11 cellular contexts compared by ENCODE assay signal in genomic region chr3:100891033-100891432, GRCh38.
A peak's percentile ranks its signal among the peaks of the same experiment; 100 is the strongest.
DNase-seq lines count a peak whose midpoint lies in the region; ATAC-seq and TF ChIP-seq lines count a peak whose summit lies in the region.
"Had no signal": no experiment of that assay in that cellular context is flagged by ENCODE, and none has a peak within 500 bp of the region (broad histone marks: within the 10 kb centered on the region; RNA-seq: fewer than 3 reads in every experiment).

No MANE protein-coding gene starts in this region.

- no peaks in the 10 kb centered on the region for H3K27me3 ChIP-seq in endodermal cell (ENCODE audit: control insufficient read depth, insufficient read depth, low read length, poor library complexity, severe bottlenecking)
- H3K27me3 ChIP-seq: upper lobe of left lung had no signal

- no peak overlapping the region for H3K9ac ChIP-seq in endodermal cell (ENCODE audit: extremely low read depth, low read length, poor library complexity, severe bottlenecking)

- H3K36me3 Mint-ChIP-seq in endodermal cell (ENCODE audit: low read depth), result no peaks in the 10 kb centered on the region
- H3K36me3 Mint-ChIP-seq in activated CD8-positive, alpha-beta memory T cell treated with anti-CD3 and anti-CD28 coated beads, Interleukin-2, amount 10 ng/mL, durations not matched to agents 7 days and 5 days, result no peaks in the 10 kb centered on the region
- no peaks in the 10 kb centered on the region for H3K36me3 Mint-ChIP-seq in activated CD4-positive, alpha-beta T cell treated with anti-CD3 and anti-CD28 coated beads, Interleukin-2, amount 10 ng/mL, durations not matched to agents 24 days and 14 days (ENCODE audit: low read depth)

- no peak overlapping the region for H3K27ac Mint-ChIP-seq in endodermal cell
- no peak overlapping the region for H3K27ac Mint-ChIP-seq in activated CD8-positive, alpha-beta memory T cell treated with anti-CD3 and anti-CD28 coated beads, Interleukin-2, amount 10 ng/mL, durations not matched to agents 7 days and 5 days
- no peak overlapping the region for H3K27ac Mint-ChIP-seq in activated CD4-positive, alpha-beta T cell treated with anti-CD3 and anti-CD28 coated beads, Interleukin-2, amount 10 ng/mL, durations not matched to agents 24 days and 14 days

- no peak overlapping the region for H3K4me3 Mint-ChIP-seq in endodermal cell
- H3K4me3 Mint-ChIP-seq in activated CD8-positive, alpha-beta memory T cell treated with anti-CD3 and anti-CD28 coated beads, Interleukin-2, amount 10 ng/mL, durations not matched to agents 7 days and 5 days, result no peak overlapping the region
- no peak overlapping the region for H3K4me3 Mint-ChIP-seq in activated CD4-positive, alpha-beta T cell treated with anti-CD3 and anti-CD28 coated beads, Interleukin-2, amount 10 ng/mL, durations not matched to agents 24 days and 14 days

- H3K9me3 Mint-ChIP-seq in endodermal cell, result no peaks in the 10 kb centered on the region
- H3K9me3 Mint-ChIP-seq in activated CD8-positive, alpha-beta memory T cell treated with anti-CD3 and anti-CD28 coated beads, Interleukin-2, amount 10 ng/mL, durations not matched to agents 7 days and 5 days (ENCODE audit: low read depth), result no peaks in the 10 kb centered on the region
- no peaks in the 10 kb centered on the region for H3K9me3 Mint-ChIP-seq in activated CD4-positive, alpha-beta T cell treated with anti-CD3 and anti-CD28 coated beads, Interleukin-2, amount 10 ng/mL, durations not matched to agents 24 days and 14 days

- DNase-seq in SIG-M5 treated with dmso at 0.1 percent for 504 hours (lab: John Stamatoyannopoulos, UW; ENCODE audit: unreplicated experiment) (peak; percentile 33), SIG-M5 (lab: John Stamatoyannopoulos, UW) (no peak), OCI-M1 (lab: John Stamatoyannopoulos, UW) (peak; percentile 84), endodermal cell (no peak), renal cortical epithelial cell (ENCODE audit: low read depth) (peak; percentile 51), amygdala (lab: John Stamatoyannopoulos, UW) (no peak)
- DNase-seq in activated CD8-positive, alpha-beta memory T cell treated with anti-CD3 and anti-CD28 coated beads, Interleukin-2, amount 10 ng/mL, durations not matched to agents 7 days and 5 days, result no peak
- no peak for DNase-seq in activated CD4-positive, alpha-beta T cell treated with anti-CD3 and anti-CD28 coated beads, Interleukin-2, amount 10 ng/mL, durations not matched to agents 24 days and 14 days
- DNase-seq: cerebellar nuclear complex, NCI-H1417 treated with DMSO at 0.1 percent for 48 hours, upper lobe of left lung had no signal

- no peak for ATAC-seq in activated CD8-positive, alpha-beta memory T cell treated with anti-CD3 and anti-CD28 coated beads, Interleukin-2, amount 10 ng/mL, durations not matched to agents 7 days and 5 days

- TF ChIP-seq CTCF in endodermal cell (conservative IDR thresholded peaks at IDR 0.05), result peak; percentile 55

- H3K4me1 ChIP-seq in endodermal cell (ENCODE audit: control insufficient read depth, insufficient read depth, low read length), result no peaks in the 10 kb centered on the region

- 95% methylated on average over 2 of the region's 2 CpGs; no CpG with 5 or more reads in 1 of the 2 experiments for WGBS in endodermal cell (ENCODE audit: insufficient coverage in 1 of 2, insufficient read length in 1 of 2), 2 experiments

- H3K27me3 Mint-ChIP-seq in endodermal cell (ENCODE audit: insufficient read depth), result peaks cover 4% of the 10 kb centered on the region
- peaks cover 14% of the 10 kb centered on the region for H3K27me3 Mint-ChIP-seq in activated CD8-positive, alpha-beta memory T cell treated with anti-CD3 and anti-CD28 coated beads, Interleukin-2, amount 10 ng/mL, durations not matched to agents 7 days and 5 days
- H3K27me3 Mint-ChIP-seq in activated CD4-positive, alpha-beta T cell treated with anti-CD3 and anti-CD28 coated beads, Interleukin-2, amount 10 ng/mL, durations not matched to agents 24 days and 14 days, result peaks cover 12% of the 10 kb centered on the region

- CTCF ChIA-PET in activated CD8-positive, alpha-beta memory T cell treated with anti-CD3 and anti-CD28 coated beads, Interleukin-2, amount 10 ng/mL, durations not matched to agents 7 days and 5 days (lab: Charles Lee), result no interaction called here

- no peak overlapping the region for H3K4me3 ChIP-seq in endodermal cell (ENCODE audit: low read length)
- H3K4me3 ChIP-seq: upper lobe of left lung had no signal

- intact Hi-C loops in activated CD4-positive, alpha-beta T cell treated with anti-CD3 and anti-CD28 coated beads, Interleukin-2, amount 10 ng/mL, durations not matched to agents 24 days and 14 days (cut with micrococcal nuclease), result loop anchor here (5.0 kb wide), 1 partner anchor 491 kb away; no protein-coding TSS in a partner anchor

- no peaks in the 10 kb centered on the region for H3K4me1 Mint-ChIP-seq in endodermal cell
- H3K4me1 Mint-ChIP-seq in activated CD8-positive, alpha-beta memory T cell treated with anti-CD3 and anti-CD28 coated beads, Interleukin-2, amount 10 ng/mL, durations not matched to agents 7 days and 5 days, result no peaks in the 10 kb centered on the region
- H3K4me1 Mint-ChIP-seq in activated CD4-positive, alpha-beta T cell treated with anti-CD3 and anti-CD28 coated beads, Interleukin-2, amount 10 ng/mL, durations not matched to agents 24 days and 14 days, result no peaks in the 10 kb centered on the region

- no peaks in the 10 kb centered on the region for H3K9me3 ChIP-seq in endodermal cell (ENCODE audit: control insufficient read depth, low read length)
- H3K9me3 ChIP-seq: upper lobe of left lung had no signal

- H3K36me3 ChIP-seq in endodermal cell (ENCODE audit: control insufficient read depth, insufficient read depth, low read length), result no peaks in the 10 kb centered on the region
- H3K36me3 ChIP-seq: upper lobe of left lung had no signal

- no peak overlapping the region for H3K27ac ChIP-seq in endodermal cell (ENCODE audit: low read depth, low read length)
- H3K27ac ChIP-seq: upper lobe of left lung had no signal

Comparison
In these comparisons a context has a peak if more than half of its experiments do, and no peak if none do; other contexts are left out.
1. DNase-seq: peak in SIG-M5 treated with dmso at 0.1 percent for 504 hours (single experiment), OCI-M1 (single experiment) and renal cortical epithelial cell (single experiment); none in SIG-M5 (single experiment), endodermal cell (single experiment), activated CD8-positive, alpha-beta memory T cell treated with anti-CD3 and anti-CD28 coated beads, Interleukin-2, amount 10 ng/mL, durations not matched to agents 7 days and 5 days (single experiment), amygdala (0 of 56) and activated CD4-positive, alpha-beta T cell treated with anti-CD3 and anti-CD28 coated beads, Interleukin-2, amount 10 ng/mL, durations not matched to agents 24 days and 14 days (single experiment).